ENCODE assay signal across 1 cellular context in genomic region chr14:24439257-24439656, GRCh38.
TF ChIP-seq lines count a peak whose summit lies in the region.

No MANE protein-coding gene starts in this region.

TF ChIP-seq in HepG2, 621 proteins besides CTCF, POLR2A, EP300 and RAD21 (continues in another document):
- TF ChIP-seq TRAFD1 (CRISPR knock-in tag; IDR thresholded peaks at IDR 0.05; ENCODE audit: borderline replicate concordance) (0 out of 2 replicates have a peak, but pooled peaks have one; percentile 26), ZNF234 (CRISPR knock-in tag; conservative IDR thresholded peaks at IDR 0.05) (no peak), ARID2 (CRISPR knock-in tag; IDR thresholded peaks at IDR 0.05; ENCODE audit: borderline replicate concordance) (no peak), ZNF687 (CRISPR knock-in tag; IDR thresholded peaks at IDR 0.05) (no peak), SAFB2 (CRISPR knock-in tag; IDR thresholded peaks at IDR 0.05; ENCODE audit: borderline replicate concordance, low read depth) (0 out of 2 replicates have a peak, but pooled peaks have one; percentile 50), ZNF562 (CRISPR knock-in tag; IDR thresholded peaks at IDR 0.05; ENCODE audit: borderline replicate concordance) (no peak), TCF7 (IDR thresholded peaks at IDR 0.05; ENCODE audit: low read depth) (no peak), ZNF749 (CRISPR knock-in tag; IDR thresholded peaks at IDR 0.05; ENCODE audit: borderline replicate concordance) (peak; percentile 45; the same call in 1 of the 2 replicates), ZNF704 (CRISPR knock-in tag; IDR thresholded peaks at IDR 0.05; ENCODE audit: borderline replicate concordance) (no peak), ZNF567 (CRISPR knock-in tag; IDR thresholded peaks at IDR 0.05; ENCODE audit: borderline replicate concordance) (no peak), TERF1 (CRISPR knock-in tag; IDR thresholded peaks at IDR 0.05) (peak; percentile 34; the same call in 1 of the 2 replicates), U2AF2 (IDR thresholded peaks at IDR 0.05; ENCODE audit: low read depth, low read length) (no peak), MLLT10 (CRISPR knock-in tag; IDR thresholded peaks at IDR 0.05) (no peak), CERS6 (CRISPR knock-in tag; IDR thresholded peaks at IDR 0.05) (no peak), XRCC5 (optimal IDR thresholded peaks at IDR 0.05; ENCODE audit: low read length) (no peak), ZSCAN31 (CRISPR knock-in tag; IDR thresholded peaks at IDR 0.05; ENCODE audit: low read depth) (no peak), ZNF333 (CRISPR knock-in tag; IDR thresholded peaks at IDR 0.05; ENCODE audit: borderline replicate concordance) (no peak), GATAD1 (CRISPR knock-in tag; IDR thresholded peaks at IDR 0.05) (no peak), RORA (CRISPR knock-in tag; IDR thresholded peaks at IDR 0.05) (no peak), BCLAF1 (IDR thresholded peaks at IDR 0.05) (no peak), POLR2G (IDR thresholded peaks at IDR 0.05; ENCODE audit: low read depth, low read length) (peak; percentile 53; the same call in 1 of the 2 replicates), PCBP1 (IDR thresholded peaks at IDR 0.05; ENCODE audit: borderline replicate concordance, low read depth, low read length) (no peak), ZFP36 (IDR thresholded peaks at IDR 0.05; ENCODE audit: borderline replicate concordance, low read depth, low read length, partially characterized antibody) (no peak), ZNF570 (CRISPR knock-in tag; IDR thresholded peaks at IDR 0.05; ENCODE audit: borderline replicate concordance) (no peak), MEIS2 (CRISPR knock-in tag; IDR thresholded peaks at IDR 0.05) (no peak), IRF2 (CRISPR knock-in tag; IDR thresholded peaks at IDR 0.05) (no peak), AGO1 (IDR thresholded peaks at IDR 0.05; ENCODE audit: low read depth, low read length, poor library complexity, severe bottlenecking) (no peak), ZNF609 (CRISPR knock-in tag; IDR thresholded peaks at IDR 0.05; ENCODE audit: borderline replicate concordance) (no peak), ZNF784 (CRISPR knock-in tag; IDR thresholded peaks at IDR 0.05; ENCODE audit: borderline replicate concordance) (no peak), AGO2 (optimal IDR thresholded peaks at IDR 0.05; ENCODE audit: low read depth, low read length) (peak; percentile 12), ADNP (CRISPR knock-in tag; IDR thresholded peaks at IDR 0.05) (no peak), ZNF549 (CRISPR knock-in tag; IDR thresholded peaks at IDR 0.05) (no peak), PRDM4 (CRISPR knock-in tag; IDR thresholded peaks at IDR 0.05; ENCODE audit: borderline replicate concordance) (no peak), NFRKB (IDR thresholded peaks at IDR 0.05) (no peak), ZNF350 (CRISPR knock-in tag; IDR thresholded peaks at IDR 0.05; ENCODE audit: borderline replicate concordance, low read depth) (no peak), ZNF629 (CRISPR knock-in tag; conservative IDR thresholded peaks at IDR 0.05) (no peak), IRF1 (CRISPR knock-in tag; IDR thresholded peaks at IDR 0.05; ENCODE audit: low read depth) (no peak), AKAP8 (CRISPR knock-in tag; IDR thresholded peaks at IDR 0.05) (peak; percentile 79; the same call in 1 of the 2 replicates), PTBP1 (IDR thresholded peaks at IDR 0.05; ENCODE audit: low read depth, low read length, poor library complexity, severe bottlenecking) (no peak)
